In genomic region chr2:207663870-207664545, GRCh38 we compare ENCODE assay signal across 1 cellular context.
A peak's percentile ranks its signal among the peaks of the same experiment; 100 is the strongest.
TF ChIP-seq lines count a peak whose summit lies in the region.

No MANE protein-coding gene starts in this region.

TF ChIP-seq in HEK293, 187 proteins besides CTCF, POLR2A, EP300 and RAD21 (continued from another document):
- no peak for TF ChIP-seq KLF16 (tag by site-specific recombination; IDR thresholded peaks at IDR 0.05)
- no peak for TF ChIP-seq ZNF837 (tag by site-specific recombination; IDR thresholded peaks at IDR 0.05)
- TF ChIP-seq HOXC10 (CRISPR knock-in tag; IDR thresholded peaks at IDR 0.05): no peak
- no peak for TF ChIP-seq ZNF624 (tag by site-specific recombination; IDR thresholded peaks at IDR 0.05)
- TF ChIP-seq ZNF302 (tag by site-specific recombination; IDR thresholded peaks at IDR 0.05; ENCODE audit: low read depth): no peak
- 0 out of 2 replicates have a peak, but pooled peaks have one; percentile 9 for TF ChIP-seq KLF8 (tag by site-specific recombination; IDR thresholded peaks at IDR 0.05)
- TF ChIP-seq, protein P1, sequence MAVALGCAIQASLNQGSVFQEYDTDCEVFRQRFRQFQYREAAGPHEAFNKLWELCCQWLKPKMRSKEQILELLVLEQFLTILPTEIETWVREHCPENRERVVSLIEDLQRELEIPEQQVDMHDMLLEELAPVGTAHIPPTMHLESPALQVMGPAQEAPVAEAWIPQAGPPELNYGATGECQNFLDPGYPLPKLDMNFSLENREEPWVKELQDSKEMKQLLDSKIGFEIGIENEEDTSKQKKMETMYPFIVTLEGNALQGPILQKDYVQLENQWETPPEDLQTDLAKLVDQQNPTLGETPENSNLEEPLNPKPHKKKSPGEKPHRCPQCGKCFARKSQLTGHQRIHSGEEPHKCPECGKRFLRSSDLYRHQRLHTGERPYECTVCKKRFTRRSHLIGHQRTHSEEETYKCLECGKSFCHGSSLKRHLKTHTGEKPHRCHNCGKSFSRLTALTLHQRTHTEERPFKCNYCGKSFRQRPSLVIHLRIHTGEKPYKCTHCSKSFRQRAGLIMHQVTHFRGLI (tag by site-specific recombination; IDR thresholded peaks at IDR 0.05): no peak
- no peak for TF ChIP-seq ZBTB48 (tag by site-specific recombination; IDR thresholded peaks at IDR 0.05)
- no peak for TF ChIP-seq ZNF792 (tag by site-specific recombination; IDR thresholded peaks at IDR 0.05)
- TF ChIP-seq ZNF155 (tag by site-specific recombination; IDR thresholded peaks at IDR 0.05): no peak
- TF ChIP-seq, protein P2, sequence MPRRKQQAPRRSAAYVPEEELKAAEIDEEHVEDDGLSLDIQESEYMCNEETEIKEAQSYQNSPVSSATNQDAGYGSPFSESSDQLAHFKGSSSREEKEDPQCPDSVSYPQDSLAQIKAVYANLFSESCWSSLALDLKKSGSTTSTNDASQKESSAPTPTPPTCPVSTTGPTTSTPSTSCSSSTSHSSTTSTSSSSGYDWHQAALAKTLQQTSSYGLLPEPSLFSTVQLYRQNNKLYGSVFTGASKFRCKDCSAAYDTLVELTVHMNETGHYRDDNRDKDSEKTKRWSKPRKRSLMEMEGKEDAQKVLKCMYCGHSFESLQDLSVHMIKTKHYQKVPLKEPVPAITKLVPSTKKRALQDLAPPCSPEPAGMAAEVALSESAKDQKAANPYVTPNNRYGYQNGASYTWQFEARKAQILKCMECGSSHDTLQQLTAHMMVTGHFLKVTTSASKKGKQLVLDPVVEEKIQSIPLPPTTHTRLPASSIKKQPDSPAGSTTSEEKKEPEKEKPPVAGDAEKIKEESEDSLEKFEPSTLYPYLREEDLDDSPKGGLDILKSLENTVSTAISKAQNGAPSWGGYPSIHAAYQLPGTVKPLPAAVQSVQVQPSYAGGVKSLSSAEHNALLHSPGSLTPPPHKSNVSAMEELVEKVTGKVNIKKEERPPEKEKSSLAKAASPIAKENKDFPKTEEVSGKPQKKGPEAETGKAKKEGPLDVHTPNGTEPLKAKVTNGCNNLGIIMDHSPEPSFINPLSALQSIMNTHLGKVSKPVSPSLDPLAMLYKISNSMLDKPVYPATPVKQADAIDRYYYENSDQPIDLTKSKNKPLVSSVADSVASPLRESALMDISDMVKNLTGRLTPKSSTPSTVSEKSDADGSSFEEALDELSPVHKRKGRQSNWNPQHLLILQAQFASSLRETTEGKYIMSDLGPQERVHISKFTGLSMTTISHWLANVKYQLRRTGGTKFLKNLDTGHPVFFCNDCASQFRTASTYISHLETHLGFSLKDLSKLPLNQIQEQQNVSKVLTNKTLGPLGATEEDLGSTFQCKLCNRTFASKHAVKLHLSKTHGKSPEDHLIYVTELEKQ (tag by site-specific recombination; IDR thresholded peaks at IDR 0.05; ENCODE audit: borderline replicate concordance): no peak
- TF ChIP-seq ZNF266 (tag by site-specific recombination; IDR thresholded peaks at IDR 0.05; ENCODE audit: low read depth): no peak
- no peak for TF ChIP-seq ZFP41 (tag by site-specific recombination; IDR thresholded peaks at IDR 0.05; ENCODE audit: borderline replicate concordance)
- TF ChIP-seq, protein P3, sequence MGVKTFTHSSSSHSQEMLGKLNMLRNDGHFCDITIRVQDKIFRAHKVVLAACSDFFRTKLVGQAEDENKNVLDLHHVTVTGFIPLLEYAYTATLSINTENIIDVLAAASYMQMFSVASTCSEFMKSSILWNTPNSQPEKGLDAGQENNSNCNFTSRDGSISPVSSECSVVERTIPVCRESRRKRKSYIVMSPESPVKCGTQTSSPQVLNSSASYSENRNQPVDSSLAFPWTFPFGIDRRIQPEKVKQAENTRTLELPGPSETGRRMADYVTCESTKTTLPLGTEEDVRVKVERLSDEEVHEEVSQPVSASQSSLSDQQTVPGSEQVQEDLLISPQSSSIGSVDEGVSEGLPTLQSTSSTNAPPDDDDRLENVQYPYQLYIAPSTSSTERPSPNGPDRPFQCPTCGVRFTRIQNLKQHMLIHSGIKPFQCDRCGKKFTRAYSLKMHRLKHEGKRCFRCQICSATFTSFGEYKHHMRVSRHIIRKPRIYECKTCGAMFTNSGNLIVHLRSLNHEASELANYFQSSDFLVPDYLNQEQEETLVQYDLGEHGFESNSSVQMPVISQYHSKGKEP (tag by site-specific recombination; IDR thresholded peaks at IDR 0.05): peak; percentile 30; the same call in 1 of the 2 replicates
- TF ChIP-seq ZNF174 (tag by site-specific recombination; IDR thresholded peaks at IDR 0.05): no peak
- TF ChIP-seq ZNF544 (tag by site-specific recombination; IDR thresholded peaks at IDR 0.05): no peak
- no peak for TF ChIP-seq ZNF747 (tag by site-specific recombination; IDR thresholded peaks at IDR 0.05)
- TF ChIP-seq, protein P4, sequence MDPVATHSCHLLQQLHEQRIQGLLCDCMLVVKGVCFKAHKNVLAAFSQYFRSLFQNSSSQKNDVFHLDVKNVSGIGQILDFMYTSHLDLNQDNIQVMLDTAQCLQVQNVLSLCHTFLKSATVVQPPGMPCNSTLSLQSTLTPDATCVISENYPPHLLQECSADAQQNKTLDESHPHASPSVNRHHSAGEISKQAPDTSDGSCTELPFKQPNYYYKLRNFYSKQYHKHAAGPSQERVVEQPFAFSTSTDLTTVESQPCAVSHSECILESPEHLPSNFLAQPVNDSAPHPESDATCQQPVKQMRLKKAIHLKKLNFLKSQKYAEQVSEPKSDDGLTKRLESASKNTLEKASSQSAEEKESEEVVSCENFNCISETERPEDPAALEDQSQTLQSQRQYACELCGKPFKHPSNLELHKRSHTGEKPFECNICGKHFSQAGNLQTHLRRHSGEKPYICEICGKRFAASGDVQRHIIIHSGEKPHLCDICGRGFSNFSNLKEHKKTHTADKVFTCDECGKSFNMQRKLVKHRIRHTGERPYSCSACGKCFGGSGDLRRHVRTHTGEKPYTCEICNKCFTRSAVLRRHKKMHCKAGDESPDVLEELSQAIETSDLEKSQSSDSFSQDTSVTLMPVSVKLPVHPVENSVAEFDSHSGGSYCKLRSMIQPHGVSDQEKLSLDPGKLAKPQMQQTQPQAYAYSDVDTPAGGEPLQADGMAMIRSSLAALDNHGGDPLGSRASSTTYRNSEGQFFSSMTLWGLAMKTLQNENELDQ (tag by site-specific recombination; IDR thresholded peaks at IDR 0.05; ENCODE audit: low read depth): no peak
- no peak for TF ChIP-seq ZNF501 (tag by site-specific recombination; IDR thresholded peaks at IDR 0.05)
- no peak for TF ChIP-seq ZBTB21 (tag by site-specific recombination; IDR thresholded peaks at IDR 0.05)
- no peak for TF ChIP-seq ZNF157 (tag by site-specific recombination; IDR thresholded peaks at IDR 0.05)
- TF ChIP-seq, protein P5, sequence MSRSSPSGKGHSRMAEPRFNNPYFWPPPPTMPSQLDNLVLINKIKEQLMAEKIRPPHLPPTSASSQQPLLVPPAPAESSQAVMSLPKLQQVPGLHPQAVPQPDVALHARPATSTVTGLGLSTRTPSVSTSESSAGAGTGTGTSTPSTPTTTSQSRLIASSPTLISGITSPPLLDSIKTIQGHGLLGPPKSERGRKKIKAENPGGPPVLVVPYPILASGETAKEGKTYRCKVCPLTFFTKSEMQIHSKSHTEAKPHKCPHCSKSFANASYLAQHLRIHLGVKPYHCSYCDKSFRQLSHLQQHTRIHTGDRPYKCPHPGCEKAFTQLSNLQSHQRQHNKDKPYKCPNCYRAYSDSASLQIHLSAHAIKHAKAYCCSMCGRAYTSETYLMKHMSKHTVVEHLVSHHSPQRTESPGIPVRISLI (tag by site-specific recombination; IDR thresholded peaks at IDR 0.05): 0 out of 2 replicates have a peak, but pooled peaks have one; percentile 25
- TF ChIP-seq SP3 (tag by site-specific recombination; IDR thresholded peaks at IDR 0.05): no peak
- no peak for TF ChIP-seq IKZF3 (tag by site-specific recombination; IDR thresholded peaks at IDR 0.05)
- TF ChIP-seq MZF1 (tag by site-specific recombination; IDR thresholded peaks at IDR 0.05; ENCODE audit: borderline replicate concordance): no peak
- TF ChIP-seq ZNF175 (tag by site-specific recombination; IDR thresholded peaks at IDR 0.05): no peak
- no peak for TF ChIP-seq ZNF37A (tag by site-specific recombination; IDR thresholded peaks at IDR 0.05)
- TF ChIP-seq OSR2 (tag by site-specific recombination; IDR thresholded peaks at IDR 0.05): peak; percentile 67
- TF ChIP-seq HOXA7 (CRISPR knock-in tag; IDR thresholded peaks at IDR 0.05; ENCODE audit: borderline replicate concordance): no peak
- TF ChIP-seq TCF7L2 (IDR thresholded peaks at IDR 0.05; ENCODE audit: borderline replicate concordance, low read depth, low read length): no peak
- no peak for TF ChIP-seq ZNF514 (tag by site-specific recombination; IDR thresholded peaks at IDR 0.05)
- TF ChIP-seq ZBTB7A (tag by site-specific recombination; IDR thresholded peaks at IDR 0.05; ENCODE audit: low read depth): no peak
- TF ChIP-seq ZBTB6 (tag by site-specific recombination; IDR thresholded peaks at IDR 0.05): no peak
